Comparison of ENCODE assay signal across 9 cellular contexts in the genomic region with DNA sequence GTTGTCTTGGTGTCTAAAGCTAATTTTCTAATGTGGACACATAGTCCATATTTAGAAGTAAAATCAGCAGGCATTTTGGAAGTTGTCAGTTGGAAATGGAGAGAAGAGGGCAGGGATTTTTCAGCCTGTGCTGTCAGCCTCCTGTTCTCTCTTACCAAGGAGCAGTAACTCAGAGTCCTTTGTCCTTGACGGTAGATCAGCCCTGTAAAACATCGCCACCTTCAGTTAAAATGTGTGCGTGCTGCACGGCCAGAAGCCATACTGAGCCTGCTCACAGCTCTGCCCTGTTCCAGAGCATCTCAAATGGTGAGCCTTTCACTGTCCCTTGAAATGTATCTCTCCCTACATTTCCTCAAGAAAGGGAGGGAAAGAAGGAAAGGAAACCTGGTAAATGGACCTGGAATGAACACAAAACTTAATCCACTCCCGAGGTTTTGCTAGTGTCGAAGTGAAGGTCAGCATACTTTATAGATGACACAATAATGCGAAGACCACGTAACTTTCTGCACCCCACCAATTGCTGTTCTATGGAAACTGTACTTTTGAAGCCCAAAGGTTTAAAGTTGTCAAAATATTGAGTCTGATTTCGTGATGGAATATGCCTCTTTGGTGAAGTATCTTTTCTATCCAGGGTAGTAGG.
DNase-seq lines count a peak whose midpoint lies in the region; ATAC-seq, FAIRE-seq and TF ChIP-seq lines count a peak whose summit lies in the region.
"Had no signal": no experiment of that assay in that cellular context is flagged by ENCODE, and none has a peak within 500 bp of the region (broad histone marks: within the 10 kb centered on the region; RNA-seq: fewer than 3 reads in every experiment).

No MANE protein-coding gene starts in this region.

- no peak for TF ChIP-seq EP300 in sigmoid colon (IDR thresholded peaks at IDR 0.05)

- 45 to 50% methylated on average over 9 of the region's 9 CpGs for WGBS in sigmoid colon, 2 donors

- no peaks in the 10 kb centered on the region for H3K9me3 ChIP-seq in sigmoid colon

- DNase-seq in DMS 273 (lab: John Stamatoyannopoulos, UW; ENCODE audit: unreplicated experiment): peak; percentile 84
- peak; percentile 44 for DNase-seq in NCI-H187 treated with DMSO at 0.1 percent for 48 hours (lab: John Stamatoyannopoulos, UW)
- peak in 37 of 58 donors; percentile 0 to 78 (median 31) for DNase-seq in anterior cingulate cortex (lab: John Stamatoyannopoulos, UW)
- peak; percentile 11 for DNase-seq in hepatic stellate cell (ENCODE audit: low spot score)
- DNase-seq in sigmoid colon: peak; percentile 74
- no peak for DNase-seq in GM19239 (ENCODE audit: insufficient read length, low spot score)

- peaks cover 0 to 5% (median 0%) of the 10 kb centered on the region in 4 donors for H3K4me1 ChIP-seq in sigmoid colon

- TF ChIP-seq CTCF in sigmoid colon (IDR thresholded peaks at IDR 0.05): peak; percentile 57 to 76 (median 70)

- no peaks in the 10 kb centered on the region for H3K36me3 ChIP-seq in sigmoid colon

- no peak for FAIRE-seq in GM19239 (lab: Jason Lieb, UNC)
- FAIRE-seq: TTC549 had no signal

- ATAC-seq in GM19035 (IDR thresholded peaks at IDR 0.05; ENCODE audit: unreplicated experiment) (peak; percentile 82), HG03095 (IDR thresholded peaks at IDR 0.05; ENCODE audit: unreplicated experiment) (peak; percentile 82)

- no peak for TF ChIP-seq POLR2A in sigmoid colon (IDR thresholded peaks at IDR 0.05)

- H3K27me3 ChIP-seq in sigmoid colon: no peaks in the 10 kb centered on the region

- no peak overlapping the region for H3K27ac ChIP-seq in sigmoid colon

- H3K4me3 ChIP-seq in sigmoid colon: no peak overlapping the region

- intact Hi-C loops in sigmoid colon (cut with DNase I): loop anchor here (2.0 kb wide), 1 partner anchor 223 kb away; no protein-coding TSS in a partner anchor
